12 cellular contexts compared by ENCODE assay signal in the genomic region with DNA sequence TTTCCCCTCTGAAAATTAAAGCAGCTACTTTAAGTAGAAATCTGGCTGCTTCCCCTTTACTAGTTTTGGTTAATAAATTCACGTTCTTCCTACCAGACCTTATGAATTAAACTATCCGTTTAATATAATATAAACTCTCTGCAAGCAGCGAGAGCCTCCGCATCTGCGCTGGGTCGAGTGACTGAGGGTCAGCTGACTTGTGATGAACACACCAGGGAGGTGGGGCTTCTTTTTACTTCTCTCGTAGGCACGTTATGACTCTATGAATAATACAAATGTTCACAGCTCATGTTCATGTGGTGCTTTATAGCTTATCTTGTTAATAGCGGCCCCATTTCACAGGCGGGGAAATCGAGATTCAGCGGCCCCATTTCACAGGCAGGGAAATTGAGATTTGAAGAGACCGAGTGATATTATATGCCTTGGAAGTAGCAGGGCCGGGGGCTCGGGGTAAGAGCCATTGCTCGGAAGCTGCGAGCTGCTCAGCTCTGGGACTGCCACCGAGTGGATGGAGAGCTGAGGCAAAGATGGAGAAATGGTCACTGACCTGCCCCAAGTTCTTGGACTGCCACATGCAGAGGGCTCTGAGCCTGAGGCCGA. TPM values are rescaled to one million over a fixed set of nuclear protein-coding genes. Genes with fewer than 3 reads are reported as not detected.
DNase-seq lines count a peak whose midpoint lies in the region; ATAC-seq, FAIRE-seq and TF ChIP-seq lines count a peak whose summit lies in the region.
"Had no signal": no experiment of that assay in that cellular context is flagged by ENCODE, and none has a peak within 500 bp of the region (broad histone marks: within the 10 kb centered on the region; RNA-seq: fewer than 3 reads in every experiment).

No MANE protein-coding gene starts in this region.

- H3K4me1 Mint-ChIP-seq in stimulated activated naive CD8-positive, alpha-beta T cell treated with anti-CD3 and anti-CD28 coated beads, Interleukin-15, amount 100 ng/mL, for 72 hours: peaks cover 57% of the 10 kb centered on the region
- H3K4me1 Mint-ChIP-seq in T-cell: peaks cover 46 to 57% (median 53%) of the 10 kb centered on the region in 3 donors

- no peaks in the 10 kb centered on the region for H3K36me3 ChIP-seq in muscle layer of duodenum (ENCODE audit: control insufficient read depth in 1 of 2, insufficient read depth in 2 of 2, low read length in 2 of 2)

- H3K27ac ChIP-seq in coronary artery (no peak overlapping the region), muscle layer of duodenum (ENCODE audit: low read length) (no peak overlapping the region)

- no peak for TF ChIP-seq CTCF in coronary artery (IDR thresholded peaks at IDR 0.05)

- H3K27ac Mint-ChIP-seq in stimulated activated naive CD8-positive, alpha-beta T cell treated with anti-CD3 and anti-CD28 coated beads, Interleukin-15, amount 100 ng/mL, for 72 hours: peak overlapping the region in 1 of 2 donors; percentile 63
- peak overlapping the region in 1 of 2 donors; percentile 12 for H3K27ac Mint-ChIP-seq in T-cell
- H3K27ac Mint-ChIP-seq: stimulated activated naive CD8-positive, alpha-beta T cell treated with anti-CD3 and anti-CD28 coated beads, Interleukin-15, Interleukin-2, amounts not matched to agents 100 ng/mL and 50 ng/mL, for 24 hours had no signal

- no peaks in the 10 kb centered on the region for H3K9me3 ChIP-seq in muscle layer of duodenum (ENCODE audit: control insufficient read depth in 1 of 2, low read length in 2 of 2)

- peaks cover 26% of the 10 kb centered on the region for H3K27me3 Mint-ChIP-seq in stimulated activated naive CD8-positive, alpha-beta T cell treated with anti-CD3 and anti-CD28 coated beads, Interleukin-15, amount 100 ng/mL, for 72 hours
- peaks cover 4 to 9% of the 10 kb centered on the region in 2 donors for H3K27me3 Mint-ChIP-seq in T-cell

- H3K36me3 Mint-ChIP-seq in T-cell: no peaks in the 10 kb centered on the region

- POLR2A ChIA-PET in T-cell (lab: Charles Lee): no interaction called here

- H3K27me3 ChIP-seq in muscle layer of duodenum (ENCODE audit: low read depth, low read length): no peaks in the 10 kb centered on the region

- no peak for DNase-seq in stimulated activated naive CD8-positive, alpha-beta T cell treated with anti-CD3 and anti-CD28 coated beads, Interleukin-15, amount 100 ng/mL, for 72 hours
- no peak for DNase-seq in stimulated activated naive CD8-positive, alpha-beta T cell treated with anti-CD3 and anti-CD28 coated beads, Interleukin-15, Interleukin-2, amounts not matched to agents 100 U/mL and 50 U/mL, for 24 hours
- DNase-seq in coronary artery (ENCODE audit: low spot score) (no peak), GM19239 (ENCODE audit: insufficient read length, low spot score) (no peak), T-cell (no peak)
- no peak for DNase-seq in stimulated activated naive CD4-positive, alpha-beta T cell (lab: John Stamatoyannopoulos, UW)
- DNase-seq: cortex of kidney, KG1, NCI-H524 treated with DMSO at 0.1 percent for 48 hours had no signal

- H3K4me3 ChIP-seq in coronary artery (peak overlapping the region; percentile 45), muscle layer of duodenum (ENCODE audit: low read depth in 1 of 2, low read length in 2 of 2) (peak overlapping the region; percentile 56 to 57)

- H3K4me1 ChIP-seq in muscle layer of duodenum (ENCODE audit: control insufficient read depth in 1 of 2, insufficient read depth in 2 of 2, low read length in 2 of 2): peaks cover 0 to 7% of the 10 kb centered on the region in 2 donors

- no peak for FAIRE-seq in GM19239 (lab: Jason Lieb, UNC)

- ATAC-seq in stimulated activated naive CD8-positive, alpha-beta T cell treated with anti-CD3 and anti-CD28 coated beads, Interleukin-15, amount 100 ng/mL, for 72 hours: no peak
- no peak for ATAC-seq in stimulated activated naive CD8-positive, alpha-beta T cell treated with anti-CD3 and anti-CD28 coated beads, Interleukin-15, Interleukin-2, amounts not matched to agents 100 U/mL and 50 U/mL, for 24 hours
- ATAC-seq in HG03045 (IDR thresholded peaks at IDR 0.05; ENCODE audit: unreplicated experiment) (no peak), T-cell (replicated peaks in 1 of 4) (no peak)

- H3K4me3 Mint-ChIP-seq in stimulated activated naive CD8-positive, alpha-beta T cell treated with anti-CD3 and anti-CD28 coated beads, Interleukin-15, amount 100 ng/mL, for 72 hours: peak overlapping the region; percentile 52 to 76
- peak overlapping the region in 1 of 3 donors; percentile 58 for H3K4me3 Mint-ChIP-seq in T-cell

- no peaks in the 10 kb centered on the region for H3K9me3 Mint-ChIP-seq in stimulated activated naive CD8-positive, alpha-beta T cell treated with anti-CD3 and anti-CD28 coated beads, Interleukin-15, amount 100 ng/mL, for 72 hours
- H3K9me3 Mint-ChIP-seq in T-cell: no peaks in the 10 kb centered on the region
- H3K9me3 Mint-ChIP-seq: stimulated activated naive CD8-positive, alpha-beta T cell treated with anti-CD3 and anti-CD28 coated beads, Interleukin-15, Interleukin-2, amounts not matched to agents 100 ng/mL and 50 ng/mL, for 24 hours had no signal

- CTCF ChIA-PET in T-cell (lab: Charles Lee): no interaction called here

RNA-seq across cellular contexts. Expression of a gene that starts 8.3 kb away (rescaled TPM):
- under 1 TPM in 4 of 5 donors, not detected in 1; 0.03 to 0.16 (median 0.05) TPM for total RNA-seq in T-cell
